In the genomic region with DNA sequence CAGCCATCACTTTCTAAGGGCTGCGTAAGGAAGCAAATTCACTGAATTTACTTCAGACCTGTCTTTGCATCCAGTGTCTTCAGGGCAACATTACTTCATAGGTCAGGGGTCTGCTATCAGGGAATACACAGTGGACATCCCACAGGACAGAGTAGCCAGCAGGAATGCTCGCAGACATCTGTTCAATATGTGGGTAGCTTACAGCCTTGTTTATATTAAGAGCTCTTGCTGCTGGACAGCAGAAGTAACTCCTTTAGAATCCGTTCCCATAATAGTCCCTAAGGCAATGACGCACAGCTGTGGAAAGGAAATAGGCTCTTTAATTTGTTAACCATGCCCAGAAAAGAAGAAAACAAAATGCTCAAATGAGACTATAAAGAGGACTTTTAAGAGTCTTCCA, we compare ENCODE assay signal across 12 cellular contexts.
DNase-seq lines count a peak whose midpoint lies in the region; TF ChIP-seq lines count a peak whose summit lies in the region.
"Had no signal": no experiment of that assay in that cellular context is flagged by ENCODE, and none has a peak within 500 bp of the region (broad histone marks: within the 10 kb centered on the region; RNA-seq: fewer than 3 reads in every experiment).

No MANE protein-coding gene starts in this region.

- H3K9me3 ChIP-seq in GM23248 (ENCODE audit: low read depth) (no peaks in the 10 kb centered on the region), hepatocyte (ENCODE audit: low read depth) (no peaks in the 10 kb centered on the region), spleen (no peaks in the 10 kb centered on the region), adrenal gland (replicated peaks in 1 of 3) (no peaks in the 10 kb centered on the region)

- H3K9me2 ChIP-seq in GM23248 (ENCODE audit: insufficient read depth) (no peaks in the 10 kb centered on the region), hepatocyte (replicated peaks; ENCODE audit: insufficient read depth) (no peaks in the 10 kb centered on the region)

- no peaks in the 10 kb centered on the region for H3K79me2 ChIP-seq in GM23248 (ENCODE audit: insufficient read depth)
- no peaks in the 10 kb centered on the region for H3K79me2 ChIP-seq in hepatocyte

- no peak overlapping the region for H3K9ac ChIP-seq in GM23248

- H3K27ac ChIP-seq in GM23248 (no peak overlapping the region), hepatocyte (peak overlapping the region; percentile 68), spleen (peak overlapping the region in 6 of 8 donors; percentile 4 to 55 (median 29)), adrenal gland (no peak overlapping the region)

- H2AFZ ChIP-seq in GM23248: 0 out of 2 replicates have a peak overlapping the region, but pooled peaks have one; percentile 14
- H2AFZ ChIP-seq in hepatocyte: no peak overlapping the region

- TF ChIP-seq POLR2A in spleen (IDR thresholded peaks at IDR 0.05): no peak
- TF ChIP-seq POLR2A in adrenal gland (IDR thresholded peaks at IDR 0.05): no peak

- intact Hi-C loops in spleen (cut with DNase I; ENCODE audit: low total_unique reads) (no loop called here), adrenal gland (cut with DNase I) (no loop called here)

- peak overlapping the region; percentile 44 for H3K4me2 ChIP-seq in GM23248 (ENCODE audit: unreplicated experiment)
- H3K4me2 ChIP-seq in hepatocyte: peak overlapping the region; percentile 2

- in situ Hi-C loops in GM23248 (cut with MboI): loop anchor here (25.0 kb wide), 1 partner anchor 240 kb away; a partner anchor contains a TSS

- H3K4me3 ChIP-seq in GM23248 (no peak overlapping the region), choroid plexus epithelial cell (ENCODE audit: low read depth, low read length) (no peak overlapping the region), hepatocyte (no peak overlapping the region), spleen (no peak overlapping the region), adrenal gland (no peak overlapping the region)

- peak; percentile 88 for DNase-seq in GM23248
- DNase-seq in choroid plexus epithelial cell (ENCODE audit: low read depth): peak; percentile 91
- peak; percentile 30 for DNase-seq in hepatocyte (ENCODE audit: low spot score)
- no peak for DNase-seq in spleen
- no peak for DNase-seq in adrenal gland
- no peak for DNase-seq in NCI-H510A treated with DMSO at 0.1 percent for 48 hours (lab: John Stamatoyannopoulos, UW)
- DNase-seq in activated naive CD4-positive, alpha-beta T cell (lab: John Stamatoyannopoulos, UW): no peak
- no peak for DNase-seq in NCI-H748 (lab: John Stamatoyannopoulos, UW; ENCODE audit: unreplicated experiment)
- DNase-seq: DMS 273 treated with DMSO at 0.1 percent for 48 hours; NCI-H1436; stimulated activated naive CD8-positive, alpha-beta T cell treated with anti-CD3 and anti-CD28 coated beads, Interleukin-15, amount 100 ng/mL, for 72 hours; T-helper 2 cell had no signal

- WGBS in GM23248 (ENCODE audit: low coverage in 1 of 2, low lambda C conversion rate in 2 of 2, missing lambda C conversion rate in 2 of 2), 2 experiments: 27 to 28% methylated on average over 4 of the region's 4 CpGs
- WGBS in hepatocyte (ENCODE audit: low lambda C conversion rate, missing lambda C conversion rate): 46% methylated on average over 4 of the region's 4 CpGs
- WGBS in spleen, 5 donors: 60 to 71% (median 65%) methylated on average over 4 of the region's 4 CpGs
- 51 to 70% (median 61%) methylated on average over 4 of the region's 4 CpGs for WGBS in adrenal gland, 4 donors

- no peak for TF ChIP-seq CTCF in choroid plexus epithelial cell (conservative IDR thresholded peaks at IDR 0.05; ENCODE audit: low read depth, low read length)
- no peak for TF ChIP-seq CTCF in hepatocyte (IDR thresholded peaks at IDR 0.05; ENCODE audit: poor library complexity)
- TF ChIP-seq CTCF in spleen (IDR thresholded peaks at IDR 0.05 in 8 of 11, conservative IDR thresholded peaks at IDR 0.05 in 3 of 11): no peak
- TF ChIP-seq CTCF in adrenal gland (IDR thresholded peaks at IDR 0.05): no peak

- H4K20me1 ChIP-seq in GM23248 (ENCODE audit: insufficient read depth): no peaks in the 10 kb centered on the region
- no peaks in the 10 kb centered on the region for H4K20me1 ChIP-seq in hepatocyte (ENCODE audit: insufficient read depth, poor library complexity, severe bottlenecking)

- H3K36me3 ChIP-seq in GM23248 (ENCODE audit: low read depth): no peaks in the 10 kb centered on the region
- H3K36me3 ChIP-seq in hepatocyte (replicated peaks; ENCODE audit: insufficient read depth, low read depth): no peaks in the 10 kb centered on the region
- H3K36me3 ChIP-seq in spleen: no peaks in the 10 kb centered on the region
- no peaks in the 10 kb centered on the region for H3K36me3 ChIP-seq in adrenal gland (replicated peaks in 1 of 2)

- H3F3A ChIP-seq in GM23248 (ENCODE audit: insufficient read depth): peaks cover 32% of the 10 kb centered on the region

- H3K4me1 ChIP-seq in GM23248 (ENCODE audit: insufficient read depth): peaks cover 38% of the 10 kb centered on the region
- H3K4me1 ChIP-seq in hepatocyte (ENCODE audit: insufficient read depth): peaks cover 5% of the 10 kb centered on the region
- H3K4me1 ChIP-seq in spleen: peaks cover 0 to 3% (median 0%) of the 10 kb centered on the region in 6 donors
- H3K4me1 ChIP-seq in adrenal gland (replicated peaks in 1 of 2): no peaks in the 10 kb centered on the region

- H3K27me3 ChIP-seq in GM23248 (replicated peaks; ENCODE audit: insufficient read depth) (no peaks in the 10 kb centered on the region), hepatocyte (no peaks in the 10 kb centered on the region), spleen (replicated peaks in 1 of 7) (no peaks in the 10 kb centered on the region), adrenal gland (no peaks in the 10 kb centered on the region)

Comparison
In these comparisons a context has a peak if more than half of its experiments do, and no peak if none do; other contexts are left out.
1. DNase-seq: peak in GM23248 (single experiment), choroid plexus epithelial cell (single experiment) and hepatocyte (single experiment); none in spleen (single experiment), adrenal gland (0 of 7), NCI-H510A treated with DMSO at 0.1 percent for 48 hours (single experiment), activated naive CD4-positive, alpha-beta T cell (0 of 4) and NCI-H748 (single experiment).
2. H3K27ac ChIP-seq: peak in hepatocyte (single experiment) and spleen (6 of 8); none in GM23248 (single experiment) and adrenal gland (0 of 5).